In the genomic region with DNA sequence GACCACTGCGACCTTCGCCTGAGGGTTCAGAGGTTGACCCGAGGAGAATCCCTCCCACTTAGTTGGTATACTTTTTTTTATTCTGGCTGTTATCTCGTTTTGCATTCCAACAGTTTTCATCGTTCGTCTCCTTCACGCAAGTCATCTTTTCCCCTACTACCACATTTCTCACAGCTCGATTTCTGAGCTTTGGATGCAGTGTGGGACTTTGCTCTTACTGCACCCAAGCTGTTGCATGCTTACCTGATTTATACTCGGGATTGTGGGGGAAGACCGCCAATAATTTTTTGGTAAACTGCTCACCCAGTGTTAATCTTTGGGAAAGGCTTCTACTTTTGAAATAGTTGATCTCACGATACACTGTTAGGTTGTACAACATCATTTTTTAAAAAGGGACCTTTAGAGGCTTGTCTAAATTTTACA, we compare ENCODE assay signal across 7 cellular contexts. TPM values are rescaled to one million over a fixed set of nuclear protein-coding genes. Genes with fewer than 3 reads are reported as not detected.
DNase-seq lines count a peak whose midpoint lies in the region; FAIRE-seq and TF ChIP-seq lines count a peak whose summit lies in the region.

No MANE protein-coding gene starts in this region.

- WGBS in small intestine, 3 donors: 2 to 4% (median 3%) methylated on average over 11 of the region's 11 CpGs

- peaks cover 3% of the 10 kb centered on the region for H3K9me3 Mint-ChIP-seq in glutamatergic neuron (ENCODE audit: unreplicated experiment)

- peaks cover 38% of the 10 kb centered on the region for H3K4me1 ChIP-seq in HAP-1
- peaks cover 2 to 10% of the 10 kb centered on the region in 2 donors for H3K4me1 ChIP-seq in small intestine (ENCODE audit: control insufficient read depth in 2 of 2, insufficient read depth in 1 of 2, low read depth in 1 of 2, low read length in 1 of 2)

- H3K27ac Mint-ChIP-seq in glutamatergic neuron (ENCODE audit: unreplicated experiment): peak overlapping the region; percentile 42

- H3K36me3 Mint-ChIP-seq in glutamatergic neuron (ENCODE audit: unreplicated experiment): no peaks in the 10 kb centered on the region

- FAIRE-seq in small intestine (lab: Jason Lieb, UNC): no peak

- H3K4me3 ChIP-seq in HAP-1 (peak overlapping the region; percentile 95), small intestine (ENCODE audit: low read depth in 1 of 2, low read length in 2 of 2) (peak overlapping the region; percentile 73)

- in situ Hi-C loops in HAP-1 (cut with MboI; ENCODE audit: low sequenced_read_pairs): no loop called here

- H3K27ac ChIP-seq in VCaP (peak overlapping the region; percentile 86), small intestine (ENCODE audit: low read depth in 1 of 2, low read length in 1 of 2) (peak overlapping the region; percentile 98)

- peak overlapping the region; percentile 99 for H3K4me3 Mint-ChIP-seq in glutamatergic neuron (ENCODE audit: unreplicated experiment)

- H3K36me3 ChIP-seq in HAP-1 (replicated peaks) (peaks cover 3% of the 10 kb centered on the region; the same call in 1 of the 2 replicates), small intestine (ENCODE audit: control insufficient read depth in 2 of 2, insufficient read depth in 2 of 2, low read length in 2 of 2) (no peaks in the 10 kb centered on the region)

- peaks cover 29% of the 10 kb centered on the region for H3K4me1 Mint-ChIP-seq in glutamatergic neuron (ENCODE audit: low read depth, unreplicated experiment)

- H3K9me3 ChIP-seq in HAP-1 (no peaks in the 10 kb centered on the region), small intestine (ENCODE audit: control insufficient read depth, low read depth) (no peaks in the 10 kb centered on the region)

- DNase-seq in HAP-1 (ENCODE audit: low spot score in 2 of 2) (no peak), glutamatergic neuron (no peak), small intestine (peak; percentile 82), GF-D8 (lab: John Stamatoyannopoulos, UW) (no peak), NCI-H526 treated with DMSO at 0.1 percent for 48 hours (lab: John Stamatoyannopoulos, UW) (no peak), DMS114 treated with DMSO at 0.1 percent for 48 hours (lab: John Stamatoyannopoulos, UW; ENCODE audit: unreplicated experiment) (no peak)

- TF ChIP-seq CTCF in VCaP (conservative IDR thresholded peaks at IDR 0.05) (no peak), glutamatergic neuron (IDR thresholded peaks at IDR 0.05; ENCODE audit: partially characterized antibody, unreplicated experiment) (no peak)

- no peaks in the 10 kb centered on the region for H3K27me3 ChIP-seq in HAP-1 (ENCODE audit: low read depth)
- no peaks in the 10 kb centered on the region for H3K27me3 ChIP-seq in small intestine (ENCODE audit: control insufficient read depth in 2 of 2, insufficient read depth in 2 of 2, low read length in 2 of 2)

- H3K27me3 Mint-ChIP-seq in glutamatergic neuron (ENCODE audit: unreplicated experiment): peaks cover 3% of the 10 kb centered on the region

RNA-seq across cellular contexts. Expression of a gene that starts 0.7 kb away (rescaled TPM):
- total RNA-seq in glutamatergic neuron (ENCODE audit: unreplicated experiment): 33.2 TPM
- polyA plus RNA-seq in small intestine: 10 to 100 TPM; 17.9 to 40.9 (median 35.9) TPM
